ENCODE assay signal across 16 cellular contexts in the genomic region with DNA sequence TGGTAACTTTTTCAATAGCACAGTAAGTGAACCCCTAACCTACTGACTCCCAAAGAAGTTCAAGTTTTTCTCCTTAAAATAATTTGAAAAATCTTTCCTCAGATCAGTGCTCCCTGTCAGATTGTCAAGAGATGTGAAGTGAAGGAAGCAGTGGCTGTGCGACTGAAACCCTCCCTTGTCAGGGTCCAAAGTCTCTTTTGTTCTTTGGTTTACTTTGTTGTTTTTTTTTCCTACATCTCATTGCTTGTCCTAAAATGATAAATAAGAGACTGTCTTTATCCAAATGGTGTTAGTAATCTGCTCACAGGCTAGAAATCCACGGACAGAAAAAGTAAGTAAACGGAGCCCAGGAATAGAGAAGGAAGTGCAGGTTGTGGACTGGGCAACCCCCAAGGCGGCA. TPM values are rescaled to one million over a fixed set of nuclear protein-coding genes. Genes with fewer than 3 reads are reported as not detected.
DNase-seq lines count a peak whose midpoint lies in the region; ATAC-seq and TF ChIP-seq lines count a peak whose summit lies in the region.
"Had no signal": no experiment of that assay in that cellular context is flagged by ENCODE, and none has a peak within 500 bp of the region (broad histone marks: within the 10 kb centered on the region; RNA-seq: fewer than 3 reads in every experiment).

No MANE protein-coding gene starts in this region.

- H3K36me3 Mint-ChIP-seq in GM23338 (ENCODE audit: low read depth) (peaks cover 68% of the 10 kb centered on the region), WTC11 (peaks cover 58% of the 10 kb centered on the region), nephron (ENCODE audit: low read depth) (no peaks in the 10 kb centered on the region)

- H3K79me2 ChIP-seq in GM23338 (replicated peaks; ENCODE audit: insufficient read depth) (peaks cover 91% of the 10 kb centered on the region), GM23248 (ENCODE audit: insufficient read depth) (no peaks in the 10 kb centered on the region)

- H3K4me3 Mint-ChIP-seq in GM23338 (peak overlapping the region; percentile 98), WTC11 (peak overlapping the region; percentile 89), nephron (peak overlapping the region in 2 of 3 experiments; percentile 86 to 91)

- no peaks in the 10 kb centered on the region for H3K9me2 ChIP-seq in GM23338 (ENCODE audit: insufficient read depth)
- no peaks in the 10 kb centered on the region for H3K9me2 ChIP-seq in GM23248 (ENCODE audit: insufficient read depth)

- ATAC-seq in GM23338 (no peak), WTC11 (no peak), aorta (ENCODE audit: low FRiP score) (no peak)
- ATAC-seq: HCT116 had no signal

- DNase-seq in GM23338 (ENCODE audit: low spot score) (no peak), WTC11 (ENCODE audit: low spot score) (no peak), GM23248 (no peak), ecto neural progenitor cell (ENCODE audit: low spot score) (no peak), aorta (no peak), GDM1 (lab: John Stamatoyannopoulos, UW) (no peak)
- DNase-seq: MG63, NCI-H1105, NCI-H187, NCI-H446, NCI-H774 had no signal

- H3K27ac ChIP-seq in GM23338 (ENCODE audit: low read depth) (peak overlapping the region; percentile 88), iPS-18a (ENCODE audit: low read length) (peak overlapping the region; percentile 96), GM23248 (no peak overlapping the region), aorta (ENCODE audit: low read depth in 1 of 2, low read length in 2 of 2) (no peak overlapping the region)
- H3K27ac ChIP-seq: C4-2B, HL-60 had no signal

- H3K4me3 ChIP-seq in GM23338: peak overlapping the region; percentile 96
- H3K4me3 ChIP-seq in iPS-18a (ENCODE audit: low read length): peak overlapping the region; percentile 99
- no peak overlapping the region for H3K4me3 ChIP-seq in GM23248
- no peak overlapping the region for H3K4me3 ChIP-seq in aorta (ENCODE audit: low read length in 2 of 2)
- H3K4me3 ChIP-seq: MG63 had no signal

- H3K27me3 Mint-ChIP-seq in GM23338 (ENCODE audit: insufficient read depth, low read depth, poor library complexity) (peaks cover 37% of the 10 kb centered on the region), WTC11 (ENCODE audit: low read depth) (peaks cover 3% of the 10 kb centered on the region; the same call in 1 of the 2 replicates), nephron (ENCODE audit: low read depth) (peaks cover 13% of the 10 kb centered on the region)

- peaks cover 25% of the 10 kb centered on the region for H3K4me1 ChIP-seq in GM23338 (ENCODE audit: insufficient read depth)
- peaks cover 15% of the 10 kb centered on the region for H3K4me1 ChIP-seq in iPS-18a (ENCODE audit: control insufficient read depth, low read depth, low read length)
- H3K4me1 ChIP-seq in GM23248 (ENCODE audit: insufficient read depth): no peaks in the 10 kb centered on the region
- no peaks in the 10 kb centered on the region for H3K4me1 ChIP-seq in aorta (ENCODE audit: control insufficient read depth in 1 of 2, insufficient read depth in 2 of 2, low read length in 2 of 2)

- H3K9ac ChIP-seq in iPS-18a (ENCODE audit: low read length) (peak overlapping the region; percentile 100), GM23248 (no peak overlapping the region)

- peaks cover 18% of the 10 kb centered on the region for H3F3A ChIP-seq in GM23338 (replicated peaks; ENCODE audit: low read depth)
- no peaks in the 10 kb centered on the region for H3F3A ChIP-seq in GM23248 (ENCODE audit: insufficient read depth)

- H3K4me1 Mint-ChIP-seq in GM23338 (peaks cover 26% of the 10 kb centered on the region), WTC11 (peaks cover 38% of the 10 kb centered on the region), nephron (peaks cover 14% of the 10 kb centered on the region)

- CTCF ChIA-PET in WTC11 (lab: Charles Lee): interaction anchor here (1.6 kb wide), 1 partner anchor 31 kb away, joined by 4 read pairs; no protein-coding TSS in a partner anchor

- H3K4me2 ChIP-seq in GM23338: peak overlapping the region; percentile 76
- no peak overlapping the region for H3K4me2 ChIP-seq in GM23248 (ENCODE audit: unreplicated experiment)

- H2AFZ ChIP-seq in GM23338: no peak overlapping the region
- H2AFZ ChIP-seq in GM23248: no peak overlapping the region

- H3K9me3 Mint-ChIP-seq in GM23338: peaks cover 25% of the 10 kb centered on the region
- no peaks in the 10 kb centered on the region for H3K9me3 Mint-ChIP-seq in WTC11
- no peaks in the 10 kb centered on the region for H3K9me3 Mint-ChIP-seq in nephron

- H3K27ac Mint-ChIP-seq in GM23338 (peak overlapping the region; percentile 99), WTC11 (peak overlapping the region; percentile 98), nephron (peak overlapping the region; percentile 92 to 97 (median 96))

- in situ Hi-C loops in GM23248 (cut with MboI): no loop called here

- H3K9me3 ChIP-seq in iPS-18a (ENCODE audit: control insufficient read depth, low read depth, low read length) (no peaks in the 10 kb centered on the region), GM23248 (ENCODE audit: low read depth) (no peaks in the 10 kb centered on the region), aorta (ENCODE audit: control insufficient read depth, low read length) (no peaks in the 10 kb centered on the region)
- H3K9me3 ChIP-seq: MG63 had no signal

- H3K36me3 ChIP-seq in GM23338 (ENCODE audit: insufficient read depth): peaks cover 29% of the 10 kb centered on the region
- peaks cover 28% of the 10 kb centered on the region for H3K36me3 ChIP-seq in iPS-18a (ENCODE audit: control insufficient read depth, low read depth, low read length)
- no peaks in the 10 kb centered on the region for H3K36me3 ChIP-seq in GM23248 (ENCODE audit: low read depth)
- no peaks in the 10 kb centered on the region for H3K36me3 ChIP-seq in aorta (ENCODE audit: control insufficient read depth in 1 of 2, insufficient read depth in 2 of 2, low read length in 1 of 2)
- H3K36me3 ChIP-seq: MG63 had no signal

- no peaks in the 10 kb centered on the region for H3K27me3 ChIP-seq in GM23338 (ENCODE audit: insufficient read depth)
- no peaks in the 10 kb centered on the region for H3K27me3 ChIP-seq in iPS-18a (ENCODE audit: control insufficient read depth, insufficient read depth, low read length)
- H3K27me3 ChIP-seq in GM23248 (replicated peaks; ENCODE audit: insufficient read depth): no peaks in the 10 kb centered on the region; the same call in 1 of the 2 replicates
- H3K27me3 ChIP-seq in aorta (ENCODE audit: control insufficient read depth in 1 of 2, insufficient read depth in 2 of 2, low read length in 1 of 2): no peaks in the 10 kb centered on the region
- H3K27me3 ChIP-seq: MG63 had no signal

- TF ChIP-seq CTCF in GM23338 (conservative IDR thresholded peaks at IDR 0.05; ENCODE audit: low read depth in 2 of 2) (no peak), WTC11 (IDR thresholded peaks at IDR 0.05) (no peak), nephron (IDR thresholded peaks at IDR 0.05; ENCODE audit: unreplicated experiment in 3 of 3) (no peak)

- POLR2A ChIA-PET in WTC11 (lab: Charles Lee): no interaction called here

- intact Hi-C loops in aorta (cut with DNase I): no loop called here

- H4K20me1 ChIP-seq in GM23338 (replicated peaks; ENCODE audit: insufficient read depth) (peaks cover 24% of the 10 kb centered on the region), GM23248 (ENCODE audit: insufficient read depth) (no peaks in the 10 kb centered on the region)

- WGBS in GM23248 (ENCODE audit: low coverage in 1 of 2, low lambda C conversion rate in 2 of 2, missing lambda C conversion rate in 2 of 2), 2 experiments: 29 to 30% methylated on average over 4 of the region's 4 CpGs
- 53 to 58% methylated on average over 4 of the region's 4 CpGs for WGBS in aorta, 2 donors

TF ChIP-seq in WTC11, 78 proteins besides CTCF, POLR2A, EP300 and RAD21 (continues in another document):
- TF ChIP-seq, protein P1, sequence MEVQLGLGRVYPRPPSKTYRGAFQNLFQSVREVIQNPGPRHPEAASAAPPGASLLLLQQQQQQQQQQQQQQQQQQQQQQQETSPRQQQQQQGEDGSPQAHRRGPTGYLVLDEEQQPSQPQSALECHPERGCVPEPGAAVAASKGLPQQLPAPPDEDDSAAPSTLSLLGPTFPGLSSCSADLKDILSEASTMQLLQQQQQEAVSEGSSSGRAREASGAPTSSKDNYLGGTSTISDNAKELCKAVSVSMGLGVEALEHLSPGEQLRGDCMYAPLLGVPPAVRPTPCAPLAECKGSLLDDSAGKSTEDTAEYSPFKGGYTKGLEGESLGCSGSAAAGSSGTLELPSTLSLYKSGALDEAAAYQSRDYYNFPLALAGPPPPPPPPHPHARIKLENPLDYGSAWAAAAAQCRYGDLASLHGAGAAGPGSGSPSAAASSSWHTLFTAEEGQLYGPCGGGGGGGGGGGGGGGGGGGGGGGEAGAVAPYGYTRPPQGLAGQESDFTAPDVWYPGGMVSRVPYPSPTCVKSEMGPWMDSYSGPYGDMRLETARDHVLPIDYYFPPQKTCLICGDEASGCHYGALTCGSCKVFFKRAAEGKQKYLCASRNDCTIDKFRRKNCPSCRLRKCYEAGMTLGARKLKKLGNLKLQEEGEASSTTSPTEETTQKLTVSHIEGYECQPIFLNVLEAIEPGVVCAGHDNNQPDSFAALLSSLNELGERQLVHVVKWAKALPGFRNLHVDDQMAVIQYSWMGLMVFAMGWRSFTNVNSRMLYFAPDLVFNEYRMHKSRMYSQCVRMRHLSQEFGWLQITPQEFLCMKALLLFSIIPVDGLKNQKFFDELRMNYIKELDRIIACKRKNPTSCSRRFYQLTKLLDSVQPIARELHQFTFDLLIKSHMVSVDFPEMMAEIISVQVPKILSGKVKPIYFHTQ (CRISPR knock-in tag; IDR thresholded peaks at IDR 0.05): no peak

RNA-seq across cellular contexts. Expression of a gene that starts 1.0 kb away (rescaled TPM):
- total RNA-seq in GM23338 (2014; rRNA removed; shearing (Covaris generic)): 806 and 878 TPM in 2 replicates
- polyA plus RNA-seq in GM23338 (2016; fragmentation: Nextera tagmentation; extraction: Ambion mirVana) (546 and 574 TPM in 2 replicates), GM23248 (2016; fragmentation: Nextera tagmentation; extraction: Ambion mirVana) (0.06 and 0.15 TPM in 2 replicates), aorta (not detected)
- total RNA-seq in WTC11 (2021) (774 to 901 TPM (median 898 TPM) in 3 replicates), aorta (not detected)
- total RNA-seq in GM23248 (2014; rRNA removed; shearing (Covaris generic)): not detected in 2 replicates

RNA-seq across cellular contexts. Expression of a gene that starts 22.0 kb away (rescaled TPM):
- total RNA-seq in GM23338 (2014; rRNA removed; shearing (Covaris generic)): 9.3 and 14.3 TPM in 2 replicates
- polyA plus RNA-seq in GM23338 (2016; fragmentation: Nextera tagmentation; extraction: Ambion mirVana): 18.9 and 21.5 TPM in 2 replicates
- total RNA-seq in WTC11 (2021): 14.9 to 15.8 TPM (median 15.0 TPM) in 3 replicates
- not detected in 2 replicates for total RNA-seq in GM23248 (2014; rRNA removed; shearing (Covaris generic))
- not detected in 2 replicates for polyA plus RNA-seq in GM23248 (2016; fragmentation: Nextera tagmentation; extraction: Ambion mirVana)
- total RNA-seq in aorta: not detected
- polyA plus RNA-seq in aorta: not detected

Comparison
In these comparisons a context has a peak if more than half of its experiments do, and no peak if none do; other contexts are left out.
1. H3K27ac ChIP-seq: peak in GM23338 (single experiment) and iPS-18a (single experiment); none in GM23248 (single experiment) and aorta (0 of 2).
2. H3K4me3 ChIP-seq: peak in GM23338 (single experiment) and iPS-18a (single experiment); none in GM23248 (single experiment) and aorta (0 of 2).
3. RNA of a gene that starts 1.0 kb away (total RNA-seq): 806 to 878 TPM in GM23338 and 774 to 901 TPM in WTC11; not detected in aorta and not detected in GM23248; every median in the first group is over 100 times any median in the second.
4. RNA of a gene that starts 22.0 kb away (total RNA-seq): 14.9 to 15.8 TPM in WTC11 and 9.3 to 14.3 TPM in GM23338; not detected in GM23248 and not detected in aorta; every median in the first group is over 10 times any median in the second.
5. Peak in every context shown above with its lines, with median percentiles within 50 percentile points of each other: H3K27ac Mint-ChIP-seq and H3K4me3 Mint-ChIP-seq.